In the genomic region with DNA sequence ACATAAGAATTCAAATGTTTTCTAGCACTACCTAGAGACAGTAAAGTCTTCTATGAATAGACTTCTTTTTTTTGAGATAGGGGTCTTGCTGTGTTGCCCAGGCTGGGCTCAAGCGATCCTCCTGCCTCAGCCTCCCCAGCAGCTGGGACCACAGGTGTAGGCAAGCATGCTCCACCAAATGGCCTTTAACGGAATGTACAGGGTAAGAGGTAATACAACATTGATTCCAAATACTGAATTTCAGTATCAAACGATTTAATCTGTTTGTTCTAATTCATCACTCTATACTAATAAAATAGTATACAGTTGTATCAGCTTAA, we compare ENCODE assay signal across 32 cellular contexts.
"Had no signal": no experiment of that assay in that cellular context is flagged by ENCODE, and none has a peak within 500 bp of the region (broad histone marks: within the 10 kb centered on the region; RNA-seq: fewer than 3 reads in every experiment).

No MANE protein-coding gene starts in this region.

- ATAC-seq: activated T-cell treated with anti-CD3 and anti-CD28 coated beads, Interleukin-2, amount 50 U/mL, for 72 hours; activated T-helper 17 cell treated with anti-CD3 and anti-CD28 coated beads, Interleukin-2, amount 50 U/mL, for 72 hours; Right ventricle myocardium inferior had no signal

- H3K27ac ChIP-seq: brain microvascular endothelial cell, PC-9, RWPE1, WERI-Rb-1 had no signal

- H3K27me3 Mint-ChIP-seq: activated CD8-positive, alpha-beta T cell treated with anti-CD3 and anti-CD28 coated beads for 36 hours; activated naive CD8-positive, alpha-beta T cell treated with anti-CD3 and anti-CD28 coated beads for 36 hours; activated T-helper 17 cell treated with anti-CD3 and anti-CD28 coated beads, Interleukin-2, amount 50 U/mL, for 72 hours; T-cell had no signal

- H2AFZ ChIP-seq: PC-9 had no signal

- H3K36me3 ChIP-seq: WERI-Rb-1 had no signal

- H3K4me2 ChIP-seq: PC-9 had no signal

- FAIRE-seq: RCC 7860 had no signal

- H3K4me3 Mint-ChIP-seq: activated CD8-positive, alpha-beta T cell treated with anti-CD3 and anti-CD28 coated beads for 36 hours; activated naive CD8-positive, alpha-beta T cell treated with anti-CD3 and anti-CD28 coated beads for 36 hours; activated T-cell treated with anti-CD3 and anti-CD28 coated beads, Interleukin-2, amount 50 U/mL, for 72 hours; activated T-helper 17 cell treated with anti-CD3 and anti-CD28 coated beads, Interleukin-2, amount 50 U/mL, for 72 hours; T-cell had no signal

- H3K4me3 ChIP-seq: MG63, PC-9 had no signal

- DNase-seq: activated CD8-positive, alpha-beta T cell treated with anti-CD3 and anti-CD28 coated beads for 36 hours; activated effector memory CD4-positive, alpha-beta T cell treated with anti-CD3 and anti-CD28 coated beads, Interleukin-2, amount 50 U/mL, for 16 hours; activated naive CD4-positive, alpha-beta T cell; activated naive CD4-positive, alpha-beta T cell treated with anti-CD3 and anti-CD28 coated beads, Interleukin-2, amount 50 U/mL, for 16 hours; activated naive CD8-positive, alpha-beta T cell treated with anti-CD3 and anti-CD28 coated beads for 36 hours; activated T-cell treated with anti-CD3 and anti-CD28 coated beads, Interleukin-2, amount 50 U/mL, for 1 hour; amniotic stem cell; aorta; brain microvascular endothelial cell; Kasumi-1; KG1; MG63; NCI-H1048; NCI-H1105 treated with DMSO at 0.1 percent for 48 hours; NCI-H1436; NCI-H1694; NCI-H1930; NCI-H2081 treated with DMSO at 0.1 percent for 48 hours; NCI-H226; NCI-H524 treated with DMSO at 0.1 percent for 48 hours; NK-92 treated with Interleukin-12 subunit alpha and Interleukin-12 subunit beta, amount 100 ng/mL, for 24 hours; PC-9; SIG-M5; T-helper 2 cell; T-helper 9 cell; WERI-Rb-1 had no signal

- H3K27ac Mint-ChIP-seq: activated CD8-positive, alpha-beta T cell treated with anti-CD3 and anti-CD28 coated beads for 36 hours; activated naive CD8-positive, alpha-beta T cell treated with anti-CD3 and anti-CD28 coated beads for 36 hours; activated T-cell treated with anti-CD3 and anti-CD28 coated beads, Interleukin-2, amount 50 U/mL, for 72 hours had no signal

- H3K9me3 ChIP-seq: MG63 had no signal

- H3K4me1 Mint-ChIP-seq: activated naive CD8-positive, alpha-beta T cell treated with anti-CD3 and anti-CD28 coated beads for 36 hours had no signal

- H3K27me3 ChIP-seq: brain microvascular endothelial cell, MG63 had no signal

- H3K9me3 Mint-ChIP-seq: activated CD8-positive, alpha-beta T cell treated with anti-CD3 and anti-CD28 coated beads for 36 hours; activated naive CD8-positive, alpha-beta T cell treated with anti-CD3 and anti-CD28 coated beads for 36 hours; activated T-cell treated with anti-CD3 and anti-CD28 coated beads, Interleukin-2, amount 50 U/mL, for 72 hours; activated T-helper 17 cell treated with anti-CD3 and anti-CD28 coated beads, Interleukin-2, amount 50 U/mL, for 72 hours; T-cell had no signal
